ENCODE assay signal across 18 cellular contexts in the genomic region with DNA sequence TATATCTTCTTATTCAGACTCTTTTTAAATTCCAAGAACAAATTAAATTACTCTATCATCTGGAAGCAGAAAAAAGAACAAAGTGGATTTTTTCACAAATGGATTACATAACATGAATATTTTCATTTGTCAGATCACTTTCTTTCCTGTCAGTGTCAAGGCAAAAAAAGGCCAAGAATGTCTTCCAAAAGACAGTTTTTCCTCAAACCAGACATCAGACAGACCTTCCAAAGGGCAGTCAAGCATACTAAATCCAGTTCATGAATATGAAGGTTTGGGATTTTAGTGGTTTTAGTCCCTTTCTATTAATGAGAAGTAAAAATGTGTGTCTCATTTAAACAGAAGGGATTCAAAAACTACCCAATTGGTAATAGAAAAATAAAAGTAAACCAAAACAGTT.
DNase-seq lines count a peak whose midpoint lies in the region; ATAC-seq and TF ChIP-seq lines count a peak whose summit lies in the region.
"Had no signal": no experiment of that assay in that cellular context is flagged by ENCODE, and none has a peak within 500 bp of the region (broad histone marks: within the 10 kb centered on the region; RNA-seq: fewer than 3 reads in every experiment).

No MANE protein-coding gene starts in this region.

- no peak overlapping the region for H3K4me3 Mint-ChIP-seq in osteocyte (ENCODE audit: unreplicated experiment)
- H3K4me3 Mint-ChIP-seq: CD4-positive, CD25-positive, alpha-beta regulatory T cell had no signal

- H3K36me3 Mint-ChIP-seq in osteocyte (ENCODE audit: unreplicated experiment) = peaks cover 8% of the 10 kb centered on the region
- H3K36me3 Mint-ChIP-seq: CD4-positive, CD25-positive, alpha-beta regulatory T cell had no signal

- TF ChIP-seq CTCF in choroid plexus epithelial cell (conservative IDR thresholded peaks at IDR 0.05; ENCODE audit: low read depth, low read length) (no peak), osteocyte (IDR thresholded peaks at IDR 0.05) (no peak)

- peak; percentile 51 for DNase-seq in EH (ENCODE audit: low read depth)
- DNase-seq in M059J (ENCODE audit: low read depth) = peak; percentile 22
- DNase-seq in choroid plexus epithelial cell (ENCODE audit: low read depth) = peak; percentile 38
- no peak for DNase-seq in osteocyte (ENCODE audit: extremely low spot score, unreplicated experiment)
- DNase-seq in foreskin melanocyte = no peak
- DNase-seq: CD4-positive, CD25-positive, alpha-beta regulatory T cell; DMS 273 treated with DMSO at 0.1 percent for 48 hours; DND-41; Karpas-422; NCI-H1694 treated with DMSO at 0.1 percent for 48 hours; NCI-H2081 treated with DMSO at 0.1 percent for 48 hours; NCI-H446 treated with DMSO at 0.1 percent for 48 hours; PC-9; RPMI8226; SHP77 had no signal

- no peaks in the 10 kb centered on the region for H3K27me3 Mint-ChIP-seq in osteocyte (ENCODE audit: unreplicated experiment)
- H3K27me3 Mint-ChIP-seq: CD4-positive, CD25-positive, alpha-beta regulatory T cell had no signal

- peaks cover 67% of the 10 kb centered on the region for H3K4me1 Mint-ChIP-seq in osteocyte (ENCODE audit: unreplicated experiment)

- H3K27ac Mint-ChIP-seq in osteocyte (ENCODE audit: unreplicated experiment) = peak overlapping the region; percentile 86
- H3K27ac Mint-ChIP-seq: CD4-positive, CD25-positive, alpha-beta regulatory T cell had no signal

- H3K9me3 Mint-ChIP-seq in osteocyte (ENCODE audit: unreplicated experiment) = peaks cover 11% of the 10 kb centered on the region
- H3K9me3 Mint-ChIP-seq: CD4-positive, CD25-positive, alpha-beta regulatory T cell had no signal

- no peak overlapping the region for H3K4me3 ChIP-seq in choroid plexus epithelial cell (ENCODE audit: low read depth, low read length)
- H3K4me3 ChIP-seq: A549, PC-9 had no signal

- ATAC-seq in GM21723 (IDR thresholded peaks at IDR 0.05; ENCODE audit: unreplicated experiment) (no peak), GM21737 (IDR thresholded peaks at IDR 0.05; ENCODE audit: unreplicated experiment) (no peak)
- ATAC-seq: A549 had no signal

Comparison
In these comparisons a context has a peak if more than half of its experiments do, and no peak if none do; other contexts are left out.
1. DNase-seq: peak in EH (single experiment), M059J (single experiment) and choroid plexus epithelial cell (single experiment); none in osteocyte (single experiment) and foreskin melanocyte (single experiment).